ENCODE assay signal across 20 cellular contexts in the genomic region with DNA sequence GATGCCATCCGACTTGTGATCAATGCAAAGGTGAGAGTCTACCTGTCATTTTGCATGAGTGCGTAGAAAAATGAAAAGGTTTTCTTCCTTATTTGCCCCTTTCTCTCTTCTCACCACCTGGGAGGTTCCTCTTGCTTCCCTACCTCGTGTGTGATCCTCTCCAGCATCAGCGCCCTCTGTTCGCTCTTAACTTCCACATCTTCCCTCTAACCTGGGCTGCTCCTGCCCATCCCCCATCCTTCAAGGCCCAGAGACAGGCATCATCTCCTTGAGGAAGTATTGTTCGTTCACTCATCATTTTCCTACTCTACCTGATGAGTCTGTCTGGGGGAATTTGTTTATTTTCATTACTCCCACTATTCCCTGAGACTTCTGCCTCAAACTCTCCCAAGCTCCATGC.
"Had no signal": no experiment of that assay in that cellular context is flagged by ENCODE, and none has a peak within 500 bp of the region (broad histone marks: within the 10 kb centered on the region; RNA-seq: fewer than 3 reads in every experiment).

No MANE protein-coding gene starts in this region.

- H3K79me2 ChIP-seq: hepatocyte had no signal

- DNase-seq: colonic mucosa; cortex of kidney; effector memory CD4-positive, alpha-beta T cell; foreskin keratinocyte; heart left ventricle; hypothalamus; immature natural killer cell; islet precursor cell; left cardiac atrium; left lung; left ventricle myocardium superior; lower lobe of right lung; mesenchymal stem cell; midbrain; naive thymus-derived CD4-positive, alpha-beta T cell had no signal

- H3K4me2 ChIP-seq: hepatocyte had no signal

- H3K27me3 ChIP-seq: colonic mucosa, esophagus muscularis mucosa, gastroesophageal sphincter, hepatocyte, left lung had no signal

- H3K4me3 ChIP-seq: colonic mucosa, esophagus muscularis mucosa, gastroesophageal sphincter, heart left ventricle, hepatocyte, left lung, lower lobe of right lung had no signal

- H3K27ac ChIP-seq: colonic mucosa, esophagus muscularis mucosa, foreskin keratinocyte, gastroesophageal sphincter, heart left ventricle, hepatocyte, left lung, lower lobe of right lung had no signal

- H3K36me3 ChIP-seq: colonic mucosa, esophagus muscularis mucosa, gastroesophageal sphincter, heart left ventricle, left lung, lower lobe of right lung had no signal

- H2AFZ ChIP-seq: hepatocyte had no signal

- H3K9me3 ChIP-seq: colonic mucosa, esophagus muscularis mucosa, gastroesophageal sphincter, heart left ventricle, left lung, lower lobe of right lung had no signal

- FAIRE-seq: endothelial cell of umbilical vein, frontal cortex had no signal

- H3K4me1 ChIP-seq: colonic mucosa, esophagus muscularis mucosa, foreskin keratinocyte, gastroesophageal sphincter, heart left ventricle, left lung, lower lobe of right lung had no signal
